16 cellular contexts compared by ENCODE assay signal in genomic region chr5:52818360-52818759, GRCh38. TPM values are rescaled to one million over a fixed set of nuclear protein-coding genes. Genes with fewer than 3 reads are reported as not detected.
DNase-seq lines count a peak whose midpoint lies in the region; ATAC-seq and TF ChIP-seq lines count a peak whose summit lies in the region.
"Had no signal": no experiment of that assay in that cellular context is flagged by ENCODE, and none has a peak within 500 bp of the region (broad histone marks: within the 10 kb centered on the region; RNA-seq: fewer than 3 reads in every experiment).

No MANE protein-coding gene starts in this region.

- H3K9me3 Mint-ChIP-seq in GM23338: no peaks in the 10 kb centered on the region
- H3K9me3 Mint-ChIP-seq in endothelial cell (ENCODE audit: unreplicated experiment): no peaks in the 10 kb centered on the region

- H3K27me3 Mint-ChIP-seq in GM23338 (ENCODE audit: insufficient read depth, low read depth, poor library complexity) (no peaks in the 10 kb centered on the region), endothelial cell (ENCODE audit: unreplicated experiment) (no peaks in the 10 kb centered on the region)

- no peak overlapping the region for H2AFZ ChIP-seq in GM23338

- peaks cover 10% of the 10 kb centered on the region; the same call in 1 of the 2 replicates for H3K4me1 ChIP-seq in GM23338 (ENCODE audit: insufficient read depth)
- H3K4me1 ChIP-seq in effector memory CD4-positive, alpha-beta T cell (ENCODE audit: control insufficient read depth, insufficient read depth, low read length, poor library complexity, severe bottlenecking): no peaks in the 10 kb centered on the region
- H3K4me1 ChIP-seq: BLaER1 treated with 17β-estradiol and CSF1 and Interleukin-3, amounts not matched to agents 10 nM and 100 nM had no signal

- H3K4me2 ChIP-seq in GM23338: no peak overlapping the region
- H3K4me2 ChIP-seq: BLaER1 treated with 17β-estradiol and CSF1 and Interleukin-3, amounts not matched to agents 10 nM and 100 nM had no signal

- H3K9me3 ChIP-seq in effector memory CD4-positive, alpha-beta T cell (ENCODE audit: control insufficient read depth, low read length): no peaks in the 10 kb centered on the region
- H3K9me3 ChIP-seq: BLaER1 treated with 17β-estradiol and CSF1 and Interleukin-3, amounts not matched to agents 10 nM and 100 nM; HAP-1 had no signal

- TF ChIP-seq EP300 in Ishikawa (IDR thresholded peaks at IDR 0.05; ENCODE audit: borderline replicate concordance): peak; percentile 47; the same call in 1 of the 2 replicates

- H3K4me1 Mint-ChIP-seq in GM23338: peaks cover 20% of the 10 kb centered on the region
- peaks cover 22% of the 10 kb centered on the region for H3K4me1 Mint-ChIP-seq in endothelial cell (ENCODE audit: unreplicated experiment)
- H3K4me1 Mint-ChIP-seq: CD4-positive, CD25-positive, alpha-beta regulatory T cell had no signal

- H3K27ac ChIP-seq in GM23338 (ENCODE audit: low read depth): no peak overlapping the region
- H3K27ac ChIP-seq in effector memory CD4-positive, alpha-beta T cell (ENCODE audit: insufficient read depth, low read length, poor library complexity, severe bottlenecking): no peak overlapping the region
- H3K27ac ChIP-seq: BLaER1 treated with 17β-estradiol and CSF1 and Interleukin-3, amounts not matched to agents 10 nM and 100 nM had no signal

- ATAC-seq in GM23338 (peak; percentile 58), HG02610 (IDR thresholded peaks at IDR 0.05; ENCODE audit: unreplicated experiment) (no peak), HG02588 (IDR thresholded peaks at IDR 0.05; ENCODE audit: unreplicated experiment) (no peak)

- no peaks in the 10 kb centered on the region for H3F3A ChIP-seq in GM23338 (replicated peaks; ENCODE audit: low read depth)

- H3K9me2 ChIP-seq in GM23338 (ENCODE audit: insufficient read depth): no peaks in the 10 kb centered on the region

- no peak overlapping the region for H3K4me3 ChIP-seq in GM23338
- no peak overlapping the region for H3K4me3 ChIP-seq in effector memory CD4-positive, alpha-beta T cell (ENCODE audit: insufficient read depth, low read depth, low read length, poor library complexity, severe bottlenecking)
- H3K4me3 ChIP-seq: BLaER1 treated with 17β-estradiol and CSF1 and Interleukin-3, amounts not matched to agents 10 nM and 100 nM; HAP-1 had no signal

- no peak for TF ChIP-seq RAD21 in Ishikawa (IDR thresholded peaks at IDR 0.05; ENCODE audit: low read depth)

- H3K27ac Mint-ChIP-seq in GM23338: peak overlapping the region; percentile 74; the same call in 1 of the 2 replicates
- H3K27ac Mint-ChIP-seq in endothelial cell (ENCODE audit: unreplicated experiment): peak overlapping the region; percentile 44
- H3K27ac Mint-ChIP-seq: CD4-positive, CD25-positive, alpha-beta regulatory T cell had no signal

- TF ChIP-seq CTCF in GM23338 (conservative IDR thresholded peaks at IDR 0.05; ENCODE audit: low read depth in 2 of 2) (no peak), endothelial cell (IDR thresholded peaks at IDR 0.05; ENCODE audit: unreplicated experiment) (no peak)

- DNase-seq in GM23338 (ENCODE audit: low spot score) (peak; percentile 45), endothelial cell (ENCODE audit: low spot score) (no peak), renal cortical epithelial cell (ENCODE audit: low read depth) (peak; percentile 32)
- no peak for DNase-seq in effector memory CD4-positive, alpha-beta T cell
- DNase-seq: ACHN; CD4-positive, CD25-positive, alpha-beta regulatory T cell; DMS53; GF-D8; GOT3; IMR-90; KG1 had no signal

- H3K4me3 Mint-ChIP-seq in GM23338 (no peak overlapping the region), endothelial cell (ENCODE audit: unreplicated experiment) (no peak overlapping the region)
- H3K4me3 Mint-ChIP-seq: CD4-positive, CD25-positive, alpha-beta regulatory T cell had no signal

- H3K27me3 ChIP-seq in GM23338 (ENCODE audit: insufficient read depth): no peaks in the 10 kb centered on the region
- H3K27me3 ChIP-seq in effector memory CD4-positive, alpha-beta T cell (replicated peaks; ENCODE audit: control insufficient read depth, insufficient read depth, low read length, poor library complexity, severe bottlenecking): no peaks in the 10 kb centered on the region
- H3K27me3 ChIP-seq: BLaER1 treated with 17β-estradiol and CSF1 and Interleukin-3, amounts not matched to agents 10 nM and 100 nM had no signal

- no peaks in the 10 kb centered on the region for H3K36me3 ChIP-seq in GM23338 (ENCODE audit: insufficient read depth)
- H3K36me3 ChIP-seq in effector memory CD4-positive, alpha-beta T cell (ENCODE audit: control insufficient read depth, insufficient read depth, low read length): no peaks in the 10 kb centered on the region
- H3K36me3 ChIP-seq: BLaER1 treated with 17β-estradiol and CSF1 and Interleukin-3, amounts not matched to agents 10 nM and 100 nM; HAP-1 had no signal

- H3K36me3 Mint-ChIP-seq in GM23338 (ENCODE audit: low read depth) (no peaks in the 10 kb centered on the region), endothelial cell (ENCODE audit: low read depth, unreplicated experiment) (no peaks in the 10 kb centered on the region)
- H3K36me3 Mint-ChIP-seq: CD4-positive, CD25-positive, alpha-beta regulatory T cell had no signal

- H3K79me2 ChIP-seq in GM23338 (replicated peaks; ENCODE audit: insufficient read depth): no peaks in the 10 kb centered on the region

- H4K20me1 ChIP-seq in GM23338 (replicated peaks; ENCODE audit: insufficient read depth): no peaks in the 10 kb centered on the region
- H4K20me1 ChIP-seq: BLaER1 treated with 17β-estradiol and CSF1 and Interleukin-3, amounts not matched to agents 10 nM and 100 nM had no signal

TF ChIP-seq in GM23338, 12 proteins besides CTCF, POLR2A, EP300 and RAD21 (continues in another document):
- TF ChIP-seq JUNB (IDR thresholded peaks at IDR 0.05; ENCODE audit: unreplicated experiment) (no peak), STAT1 (IDR thresholded peaks at IDR 0.05; ENCODE audit: unreplicated experiment) (no peak), EZH2phosphoT487 (IDR thresholded peaks at IDR 0.05; ENCODE audit: unreplicated experiment) (no peak)
- TF ChIP-seq, protein P1, sequence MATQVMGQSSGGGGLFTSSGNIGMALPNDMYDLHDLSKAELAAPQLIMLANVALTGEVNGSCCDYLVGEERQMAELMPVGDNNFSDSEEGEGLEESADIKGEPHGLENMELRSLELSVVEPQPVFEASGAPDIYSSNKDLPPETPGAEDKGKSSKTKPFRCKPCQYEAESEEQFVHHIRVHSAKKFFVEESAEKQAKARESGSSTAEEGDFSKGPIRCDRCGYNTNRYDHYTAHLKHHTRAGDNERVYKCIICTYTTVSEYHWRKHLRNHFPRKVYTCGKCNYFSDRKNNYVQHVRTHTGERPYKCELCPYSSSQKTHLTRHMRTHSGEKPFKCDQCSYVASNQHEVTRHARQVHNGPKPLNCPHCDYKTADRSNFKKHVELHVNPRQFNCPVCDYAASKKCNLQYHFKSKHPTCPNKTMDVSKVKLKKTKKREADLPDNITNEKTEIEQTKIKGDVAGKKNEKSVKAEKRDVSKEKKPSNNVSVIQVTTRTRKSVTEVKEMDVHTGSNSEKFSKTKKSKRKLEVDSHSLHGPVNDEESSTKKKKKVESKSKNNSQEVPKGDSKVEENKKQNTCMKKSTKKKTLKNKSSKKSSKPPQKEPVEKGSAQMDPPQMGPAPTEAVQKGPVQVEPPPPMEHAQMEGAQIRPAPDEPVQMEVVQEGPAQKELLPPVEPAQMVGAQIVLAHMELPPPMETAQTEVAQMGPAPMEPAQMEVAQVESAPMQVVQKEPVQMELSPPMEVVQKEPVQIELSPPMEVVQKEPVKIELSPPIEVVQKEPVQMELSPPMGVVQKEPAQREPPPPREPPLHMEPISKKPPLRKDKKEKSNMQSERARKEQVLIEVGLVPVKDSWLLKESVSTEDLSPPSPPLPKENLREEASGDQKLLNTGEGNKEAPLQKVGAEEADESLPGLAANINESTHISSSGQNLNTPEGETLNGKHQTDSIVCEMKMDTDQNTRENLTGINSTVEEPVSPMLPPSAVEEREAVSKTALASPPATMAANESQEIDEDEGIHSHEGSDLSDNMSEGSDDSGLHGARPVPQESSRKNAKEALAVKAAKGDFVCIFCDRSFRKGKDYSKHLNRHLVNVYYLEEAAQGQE (IDR thresholded peaks at IDR 0.05; ENCODE audit: unreplicated experiment): no peak

TF ChIP-seq in Ishikawa, 13 proteins besides CTCF, POLR2A, EP300 and RAD21:
- TF ChIP-seq NFIC (IDR thresholded peaks at IDR 0.05) (no peak), TEAD4 (IDR thresholded peaks at IDR 0.05) (peak; percentile 39; the same call in 1 of the 2 replicates)

RNA-seq across cellular contexts. Expression of gene ITGA1, which starts 30.6 kb away (rescaled TPM):
- total RNA-seq in GM23338 (2014; rRNA removed; shearing (Covaris generic)): 4.9 and 12.0 TPM in 2 replicates
- 1.8 and 2.6 TPM in 2 replicates for polyA plus RNA-seq in GM23338 (2016; fragmentation: Nextera tagmentation; extraction: Ambion mirVana)
- total RNA-seq in endothelial cell (ENCODE audit: unreplicated experiment) (33.5 TPM), renal cortical epithelial cell (8.9 and 57.7 TPM in 2 replicates)
- polyA plus RNA-seq: CD4-positive, CD25-positive, alpha-beta regulatory T cell had no signal

RNA-seq across cellular contexts. Expression of gene PELO, which starts 30.6 kb away (rescaled TPM):
- 15.2 and 15.6 TPM in 2 replicates for total RNA-seq in GM23338 (2014; rRNA removed; shearing (Covaris generic))
- 13.6 and 13.8 TPM in 2 replicates for polyA plus RNA-seq in GM23338 (2016; fragmentation: Nextera tagmentation; extraction: Ambion mirVana)
- total RNA-seq in endothelial cell (ENCODE audit: unreplicated experiment) (31.0 TPM), renal cortical epithelial cell (24.0 and 34.0 TPM in 2 replicates)

Comparison
In these comparisons a context has a peak if more than half of its experiments do, and no peak if none do; other contexts are left out.
1. DNase-seq: peak in GM23338 (single experiment) and renal cortical epithelial cell (single experiment); none in endothelial cell (single experiment) and effector memory CD4-positive, alpha-beta T cell (0 of 3).